12 cellular contexts compared by ENCODE assay signal in the genomic region with DNA sequence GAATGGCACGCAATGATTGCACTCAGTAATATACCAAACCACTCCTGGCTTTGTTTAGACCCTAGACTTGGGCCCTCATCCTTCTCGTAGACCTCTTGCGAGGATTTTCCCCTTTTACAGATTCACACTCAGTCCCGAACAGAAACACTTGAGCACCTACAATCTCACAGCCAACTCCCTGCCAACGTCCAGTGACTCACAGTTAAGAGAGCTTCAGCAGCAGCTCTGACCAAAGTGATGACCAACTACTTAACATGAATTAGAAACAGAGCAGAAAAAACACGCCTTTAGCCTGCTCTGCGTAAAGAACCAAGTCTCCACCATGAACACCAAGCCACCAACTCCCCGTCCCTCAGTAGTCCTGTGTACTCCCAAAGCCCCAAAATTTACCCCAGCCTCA. TPM values are rescaled to one million over a fixed set of nuclear protein-coding genes. Genes with fewer than 3 reads are reported as not detected.
DNase-seq lines count a peak whose midpoint lies in the region; ATAC-seq and TF ChIP-seq lines count a peak whose summit lies in the region.
"Had no signal": no experiment of that assay in that cellular context is flagged by ENCODE, and none has a peak within 500 bp of the region (broad histone marks: within the 10 kb centered on the region; RNA-seq: fewer than 3 reads in every experiment).

No MANE protein-coding gene starts in this region.

- peaks cover 70% of the 10 kb centered on the region for H3K79me2 ChIP-seq in HCT116 (ENCODE audit: insufficient read depth, low read length)

- H3K4me1 ChIP-seq in HCT116 (ENCODE audit: control insufficient read depth in 1 of 2, insufficient read depth in 2 of 2, low read length in 2 of 2) (peaks cover 11 to 24% of the 10 kb centered on the region in 2 experiments), adipocyte (ENCODE audit: control insufficient read depth, insufficient read depth, low read length) (peaks cover 21% of the 10 kb centered on the region), left lung (peaks cover 21 to 36% of the 10 kb centered on the region in 2 donors)

- CTCF ChIA-PET in HCT116 (lab: Charles Lee) = no interaction called here

- POLR2A ChIA-PET in HCT116 (lab: Charles Lee) = no interaction called here

- no TSS peak for BruUV-seq in HCT116 (replicated peaks; lab: Mats Ljungman, UMichigan)

- RAD21 ChIA-PET in HCT116 (lab: Charles Lee; ENCODE audit: low non-redundant PET in 1 of 2, low total read pairs in 2 of 2, uncharacterized antibody in 2 of 2, unreplicated experiment in 2 of 2) = no interaction called here

- no peaks in the 10 kb centered on the region for H4K20me1 ChIP-seq in HCT116 (ENCODE audit: insufficient read depth)

- H3K36me3 ChIP-seq in HCT116 (ENCODE audit: control insufficient read depth in 1 of 2, insufficient read depth in 2 of 2, low read length in 2 of 2) (peaks cover 2 to 4% of the 10 kb centered on the region in 2 experiments; a peak in 2 of 4 replicates), adipocyte (ENCODE audit: control insufficient read depth, insufficient read depth, low read length, severe bottlenecking) (peaks cover 6% of the 10 kb centered on the region), left lung (peaks cover 0 to 12% of the 10 kb centered on the region in 2 donors)

- DNase-seq in ACHN (peak; percentile 62), HCT116 (ENCODE audit: low read depth, low spot score) (no peak), adipocyte (ENCODE audit: low read depth) (peak; percentile 28), left lung (no peak), cerebellar nuclear complex (lab: John Stamatoyannopoulos, UW) (no peak), foreskin melanocyte (no peak), NCI-H2227 (lab: John Stamatoyannopoulos, UW; ENCODE audit: unreplicated experiment) (no peak)
- DNase-seq: DMS53, head of caudate nucleus, NCI-H2107, SW 1271 had no signal

- H3K9me3 ChIP-seq in HCT116 (ENCODE audit: control insufficient read depth in 1 of 2, insufficient read depth in 1 of 2, low read depth in 1 of 2, low read length in 2 of 2) (no peaks in the 10 kb centered on the region), adipocyte (ENCODE audit: control insufficient read depth, low read length) (no peaks in the 10 kb centered on the region), left lung (no peaks in the 10 kb centered on the region)

- no peaks in the 10 kb centered on the region for H3K27me3 ChIP-seq in HCT116 (ENCODE audit: insufficient read depth, low read length)
- H3K27me3 ChIP-seq in adipocyte (replicated peaks; ENCODE audit: control insufficient read depth, insufficient read depth, low read length) = no peaks in the 10 kb centered on the region
- H3K27me3 ChIP-seq in left lung = no peaks in the 10 kb centered on the region

- ATAC-seq in HCT116 (no peak), left lung (peak; percentile 18), HG02610 (IDR thresholded peaks at IDR 0.05; ENCODE audit: unreplicated experiment) (no peak)

- TF ChIP-seq CTCF in HCT116 (IDR thresholded peaks at IDR 0.05 in 2 of 3, conservative IDR thresholded peaks at IDR 0.05 in 1 of 3; ENCODE audit: borderline replicate concordance in 1 of 3, insufficient read depth in 1 of 3, low read depth in 2 of 3, low read length in 2 of 3) (no peak), left lung (IDR thresholded peaks at IDR 0.05) (no peak)

- no peaks in the 10 kb centered on the region for H3K9me2 ChIP-seq in HCT116 (ENCODE audit: insufficient read depth)

- intact Hi-C loops in HCT116 (cut with micrococcal nuclease) (no loop called here), left lung (cut with DNase I) (no loop called here)

- no peak overlapping the region for H2AFZ ChIP-seq in HCT116 (ENCODE audit: low read depth, low read length, poor library complexity, severe bottlenecking)

- 0 out of 2 replicates have a peak overlapping the region, but pooled peaks have one; percentile 94 for H3K4me2 ChIP-seq in HCT116 (ENCODE audit: low read length)

- no peak for TF ChIP-seq POLR2A in HCT116 (IDR thresholded peaks at IDR 0.05; ENCODE audit: borderline replicate concordance, extremely low read depth, insufficient read depth, insufficient read length)

- H3K9ac ChIP-seq in HCT116 (ENCODE audit: low read length) = no peak overlapping the region
- H3K9ac ChIP-seq in adipocyte (ENCODE audit: low read length) = no peak overlapping the region

- no peak overlapping the region for H3K4me3 ChIP-seq in HCT116 (replicated peaks in 1 of 2; ENCODE audit: low read depth in 1 of 2, low read length in 2 of 2)
- peak overlapping the region; percentile 97 for H3K4me3 ChIP-seq in adipocyte (ENCODE audit: low read length)
- no peak overlapping the region for H3K4me3 ChIP-seq in left lung

- in situ Hi-C loops in ACHN (cut with HindIII; ENCODE audit: low pct_ligation_motif_present, low pct_unique_long_range_greater_than_20kb, low sequenced_read_pairs) = no loop called here

- H3K27ac ChIP-seq in HCT116 (ENCODE audit: low read depth, low read length) = no peak overlapping the region
- no peak overlapping the region for H3K27ac ChIP-seq in left lung

- no peak for TF ChIP-seq RAD21 in HCT116 (IDR thresholded peaks at IDR 0.05; ENCODE audit: low read depth)

TF ChIP-seq in HCT116, 20 proteins besides CTCF, POLR2A, EP300 and RAD21:
- TF ChIP-seq YY1 (IDR thresholded peaks at IDR 0.05; ENCODE audit: extremely low read depth, insufficient replicate concordance, low read depth, low read length) (no peak), FOSL1 (IDR thresholded peaks at IDR 0.05; ENCODE audit: low read depth) (no peak), ZNF274 (IDR thresholded peaks at IDR 0.05; ENCODE audit: low read depth, low read length) (no peak), CBX3 (IDR thresholded peaks at IDR 0.05; ENCODE audit: low read depth) (no peak), SP1 (IDR thresholded peaks at IDR 0.05; ENCODE audit: low read depth) (no peak), EZH2 (IDR thresholded peaks at IDR 0.05) (no peak), CEBPB (IDR thresholded peaks at IDR 0.05; ENCODE audit: low read depth) (no peak), EGR1 (IDR thresholded peaks at IDR 0.05; ENCODE audit: low read depth) (no peak)
- TF ChIP-seq, protein P1, sequence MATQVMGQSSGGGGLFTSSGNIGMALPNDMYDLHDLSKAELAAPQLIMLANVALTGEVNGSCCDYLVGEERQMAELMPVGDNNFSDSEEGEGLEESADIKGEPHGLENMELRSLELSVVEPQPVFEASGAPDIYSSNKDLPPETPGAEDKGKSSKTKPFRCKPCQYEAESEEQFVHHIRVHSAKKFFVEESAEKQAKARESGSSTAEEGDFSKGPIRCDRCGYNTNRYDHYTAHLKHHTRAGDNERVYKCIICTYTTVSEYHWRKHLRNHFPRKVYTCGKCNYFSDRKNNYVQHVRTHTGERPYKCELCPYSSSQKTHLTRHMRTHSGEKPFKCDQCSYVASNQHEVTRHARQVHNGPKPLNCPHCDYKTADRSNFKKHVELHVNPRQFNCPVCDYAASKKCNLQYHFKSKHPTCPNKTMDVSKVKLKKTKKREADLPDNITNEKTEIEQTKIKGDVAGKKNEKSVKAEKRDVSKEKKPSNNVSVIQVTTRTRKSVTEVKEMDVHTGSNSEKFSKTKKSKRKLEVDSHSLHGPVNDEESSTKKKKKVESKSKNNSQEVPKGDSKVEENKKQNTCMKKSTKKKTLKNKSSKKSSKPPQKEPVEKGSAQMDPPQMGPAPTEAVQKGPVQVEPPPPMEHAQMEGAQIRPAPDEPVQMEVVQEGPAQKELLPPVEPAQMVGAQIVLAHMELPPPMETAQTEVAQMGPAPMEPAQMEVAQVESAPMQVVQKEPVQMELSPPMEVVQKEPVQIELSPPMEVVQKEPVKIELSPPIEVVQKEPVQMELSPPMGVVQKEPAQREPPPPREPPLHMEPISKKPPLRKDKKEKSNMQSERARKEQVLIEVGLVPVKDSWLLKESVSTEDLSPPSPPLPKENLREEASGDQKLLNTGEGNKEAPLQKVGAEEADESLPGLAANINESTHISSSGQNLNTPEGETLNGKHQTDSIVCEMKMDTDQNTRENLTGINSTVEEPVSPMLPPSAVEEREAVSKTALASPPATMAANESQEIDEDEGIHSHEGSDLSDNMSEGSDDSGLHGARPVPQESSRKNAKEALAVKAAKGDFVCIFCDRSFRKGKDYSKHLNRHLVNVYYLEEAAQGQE (IDR thresholded peaks at IDR 0.05; ENCODE audit: low read depth) = no peak
TF ChIP-seq in HCT116: peak in this region for 0.

RNA-seq across cellular contexts. Expression of a gene that starts 2.2 kb away (rescaled TPM):
- 8.5 TPM for total RNA-seq in HCT116 (2021; ENCODE audit: unreplicated experiment)
- 3.4 and 5.1 TPM in 2 replicates for polyA plus RNA-seq in HCT116 (2012)
- total RNA-seq in left lung = 10 to 100 TPM; 10.3 to 10.4 TPM

RNA-seq across cellular contexts. Expression of a gene that starts 2.4 kb away (rescaled TPM):
- total RNA-seq in HCT116 (2021; ENCODE audit: unreplicated experiment) (168 TPM), left lung (10 to 100 TPM; 44.6 to 66.3 TPM)
- polyA plus RNA-seq in HCT116 (2012) = 148 and 164 TPM in 2 replicates

RNA-seq across cellular contexts. Expression of a gene that starts 13.4 kb away (rescaled TPM):
- 9.5 TPM for total RNA-seq in HCT116 (2021; ENCODE audit: unreplicated experiment)
- 8.2 and 9.2 TPM in 2 replicates for polyA plus RNA-seq in HCT116 (2012)
- 1 to 10 TPM in 1 of 2 donors, under 1 TPM in 1; 0.89 to 2.0 TPM for total RNA-seq in left lung

RNA-seq across cellular contexts. Expression of a gene that starts 38.4 kb away (rescaled TPM):
- 39.4 TPM for total RNA-seq in HCT116 (2021; ENCODE audit: unreplicated experiment)
- 41.2 and 46.8 TPM in 2 replicates for polyA plus RNA-seq in HCT116 (2012)
- 1 to 10 TPM; 5.4 to 6.9 TPM for total RNA-seq in left lung

RNA-seq across cellular contexts. Expression of a gene that starts 56.7 kb away (rescaled TPM):
- total RNA-seq in HCT116 (2021; ENCODE audit: unreplicated experiment) (79.4 TPM), left lung (1 to 10 TPM; 1.4 to 6.2 TPM)
- 57.5 and 60.6 TPM in 2 replicates for polyA plus RNA-seq in HCT116 (2012)

Comparison
In these comparisons a context has a peak if more than half of its experiments do, and no peak if none do; other contexts are left out.
1. DNase-seq: peak in ACHN (single experiment) and adipocyte (single experiment); none in HCT116 (single experiment), left lung (0 of 2), cerebellar nuclear complex (0 of 2), foreskin melanocyte (single experiment) and NCI-H2227 (single experiment).